In genomic region chr12:85641796-85642195, GRCh38 we compare ENCODE assay signal across 1 cellular context.
TF ChIP-seq lines count a peak whose summit lies in the region.

No MANE protein-coding gene starts in this region.

TF ChIP-seq in H1, 55 proteins besides CTCF, POLR2A, EP300 and RAD21 (continued from another document):
- TF ChIP-seq ATF2 (IDR thresholded peaks at IDR 0.05; ENCODE audit: low read length) (no peak), SRF (IDR thresholded peaks at IDR 0.05; ENCODE audit: low read depth, low read length) (no peak), USF2 (IDR thresholded peaks at IDR 0.05; ENCODE audit: low read length) (no peak), KDM5A (IDR thresholded peaks at IDR 0.05; ENCODE audit: low read length) (no peak), RBBP5 (IDR thresholded peaks at IDR 0.05; ENCODE audit: borderline replicate concordance, low read depth, low read length) (no peak), JUN (IDR thresholded peaks at IDR 0.05; ENCODE audit: low read depth, low read length) (no peak), ZNF274 (IDR thresholded peaks at IDR 0.05; ENCODE audit: borderline replicate concordance, extremely low read depth, low read length) (no peak), EGR1 (IDR thresholded peaks at IDR 0.05; ENCODE audit: borderline replicate concordance, low read depth, low read length) (no peak), CTBP2 (IDR thresholded peaks at IDR 0.05; ENCODE audit: borderline replicate concordance, insufficient read depth, insufficient read length, low read length) (no peak), YY1 (IDR thresholded peaks at IDR 0.05; ENCODE audit: low read depth, low read length) (no peak), SUZ12 (IDR thresholded peaks at IDR 0.05; ENCODE audit: low read length) (no peak), TCF12 (IDR thresholded peaks at IDR 0.05; ENCODE audit: low read depth, low read length) (no peak), TAF1 (IDR thresholded peaks at IDR 0.05; ENCODE audit: low read depth, low read length) (no peak)
